ENCODE assay signal across 9 cellular contexts in the genomic region with DNA sequence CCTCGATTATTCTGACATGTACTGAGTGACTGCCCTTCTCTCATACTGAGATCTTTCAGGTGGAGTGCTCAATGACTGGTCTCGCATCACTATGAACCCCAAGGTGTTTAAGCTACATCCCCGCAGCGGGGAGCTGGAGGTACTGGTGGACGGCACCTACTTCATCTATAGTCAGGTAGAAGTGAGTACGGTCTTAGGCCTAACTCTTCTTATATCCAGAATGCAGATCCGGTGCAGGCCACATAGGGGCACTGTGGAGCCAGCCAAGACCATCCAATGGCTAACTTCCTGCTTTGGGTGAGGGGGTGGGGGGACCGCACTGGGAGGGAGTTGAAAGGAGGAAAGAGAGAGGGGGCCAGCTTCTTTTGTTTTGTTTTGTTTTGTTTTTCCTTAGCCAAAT. TPM values are rescaled to one million over a fixed set of nuclear protein-coding genes. Genes with fewer than 3 reads are reported as not detected.
DNase-seq lines count a peak whose midpoint lies in the region; ATAC-seq and TF ChIP-seq lines count a peak whose summit lies in the region.
"Had no signal": no experiment of that assay in that cellular context is flagged by ENCODE, and none has a peak within 500 bp of the region (broad histone marks: within the 10 kb centered on the region; RNA-seq: fewer than 3 reads in every experiment).

No MANE protein-coding gene starts in this region.

- intact Hi-C loops in dorsolateral prefrontal cortex (cut with DNase I), result loop anchor here (2.0 to 10.0 kb wide), 4 partner anchors 63 to 541 kb away; a partner anchor contains a TSS

- H3K27ac Mint-ChIP-seq in osteocyte (ENCODE audit: unreplicated experiment), result no peak overlapping the region

- DNase-seq in stimulated activated naive CD4-positive, alpha-beta T cell treated with Interleukin-2 at 50 U/mL for 16 hours (lab: John Stamatoyannopoulos, UW), result peak; percentile 6
- DNase-seq in stimulated activated naive CD4-positive, alpha-beta T cell (lab: John Stamatoyannopoulos, UW), result no peak
- DNase-seq in OCI-M1 (lab: John Stamatoyannopoulos, UW) (peak; percentile 62), dorsolateral prefrontal cortex (peak in 1 of 10 donors; percentile 29), osteocyte (ENCODE audit: extremely low spot score, unreplicated experiment) (no peak), NCI-H2171 (lab: John Stamatoyannopoulos, UW) (no peak)

- no peak overlapping the region for H3K27ac ChIP-seq in dorsolateral prefrontal cortex
- H3K27ac ChIP-seq: HL-60 had no signal

- peaks cover 0 to 94% (median 33%) of the 10 kb centered on the region in 45 donors for H3K27me3 ChIP-seq in dorsolateral prefrontal cortex

- no peaks in the 10 kb centered on the region for H3K9me3 Mint-ChIP-seq in osteocyte (ENCODE audit: unreplicated experiment)

- ATAC-seq in HG02642 (IDR thresholded peaks at IDR 0.05; ENCODE audit: poor library complexity, unreplicated experiment), result peak; percentile 47
- no peak for ATAC-seq in esophagus mucosa

- no peaks in the 10 kb centered on the region for H3K36me3 Mint-ChIP-seq in osteocyte (ENCODE audit: unreplicated experiment)

- H3K27me3 Mint-ChIP-seq in osteocyte (ENCODE audit: unreplicated experiment), result no peaks in the 10 kb centered on the region

- H3K4me3 Mint-ChIP-seq in osteocyte (ENCODE audit: unreplicated experiment), result no peak overlapping the region

- H3K4me1 Mint-ChIP-seq in osteocyte (ENCODE audit: unreplicated experiment), result no peaks in the 10 kb centered on the region

- H3K4me3 ChIP-seq in dorsolateral prefrontal cortex, result no peak overlapping the region

- TF ChIP-seq CTCF in dorsolateral prefrontal cortex (IDR thresholded peaks at IDR 0.05 in 54 of 56, conservative IDR thresholded peaks at IDR 0.05 in 2 of 56; ENCODE audit: low read depth in 1 of 56, partially characterized antibody in 56 of 56), result peak in 47 of 56 donors; percentile 18 to 53 (median 39)
- peak; percentile 56 for TF ChIP-seq CTCF in osteocyte (IDR thresholded peaks at IDR 0.05)

RNA-seq across cellular contexts. Expression of a gene that starts 16.4 kb away (rescaled TPM):
- total RNA-seq in dorsolateral prefrontal cortex (not detected), osteocyte (not detected in 2 replicates), esophagus mucosa (not detected)

RNA-seq across cellular contexts. Expression of a gene that starts 28.9 kb away (rescaled TPM):
- under 1 TPM in 1 of 120 experiments, not detected in 119; 0.32 TPM for total RNA-seq in dorsolateral prefrontal cortex
- total RNA-seq in osteocyte, result not detected in 2 replicates
- total RNA-seq in esophagus mucosa, result not detected

Comparison
In these comparisons a context has a peak if more than half of its experiments do, and no peak if none do; other contexts are left out.
1. DNase-seq: peak in stimulated activated naive CD4-positive, alpha-beta T cell treated with Interleukin-2 at 50 U/mL for 16 hours (single experiment) and OCI-M1 (single experiment); none in stimulated activated naive CD4-positive, alpha-beta T cell (0 of 6), osteocyte (single experiment) and NCI-H2171 (single experiment).